8 cellular contexts compared by ENCODE assay signal in the genomic region with DNA sequence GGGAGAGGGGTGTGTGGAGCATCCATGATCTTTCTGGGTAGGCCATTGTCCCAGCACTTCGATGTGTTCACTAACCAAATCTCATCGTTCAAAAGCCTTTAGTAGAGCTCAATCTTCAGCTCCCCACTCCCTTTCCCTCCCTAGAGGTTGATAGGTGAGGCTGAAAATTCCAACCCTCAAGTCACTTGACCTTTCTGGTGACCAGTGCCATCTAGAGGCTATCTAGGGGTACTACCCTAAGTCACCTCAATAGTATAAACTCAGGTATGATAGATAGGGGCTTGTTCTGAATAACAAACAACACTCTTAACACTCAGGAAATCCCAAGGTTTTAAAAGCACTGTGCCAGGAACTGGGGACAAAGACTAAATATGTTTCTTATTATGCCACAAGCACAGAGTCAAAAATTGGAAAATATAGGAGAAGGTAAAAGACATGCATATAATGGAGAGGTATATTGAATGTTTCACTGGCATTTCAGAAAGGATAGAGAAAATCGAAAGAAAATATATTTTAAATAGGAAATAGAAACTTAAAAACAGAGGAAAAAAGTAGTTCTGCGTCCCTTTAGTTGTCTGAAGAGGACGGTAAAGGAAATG. TPM values are rescaled to one million over a fixed set of nuclear protein-coding genes. Genes with fewer than 3 reads are reported as not detected.
A peak's percentile ranks its signal among the peaks of the same experiment; 100 is the strongest.
DNase-seq lines count a peak whose midpoint lies in the region; FAIRE-seq lines count a peak whose summit lies in the region.

No MANE protein-coding gene starts in this region.

- DNase-seq in NCI-H524 (lab: John Stamatoyannopoulos, UW): peak; percentile 43 to 81
- no peak for DNase-seq in NCI-H524 treated with DMSO at 0.1 percent for 48 hours (lab: John Stamatoyannopoulos, UW)
- DNase-seq in HCEC 1CT: peak; percentile 27
- DNase-seq in NCI-H460 (ENCODE audit: extremely low read depth, low read depth): peak; percentile 34
- DNase-seq in kidney tubule cell (ENCODE audit: low spot score): peak; percentile 52
- no peak for DNase-seq in NK-92 treated with Interleukin-12 subunit alpha and Interleukin-12 subunit beta, amount 100 ng/mL, for 24 hours (lab: John Stamatoyannopoulos, UW)
- DNase-seq in HTR-8/SVneo (ENCODE audit: insufficient read length, low spot score): no peak

- peaks cover 1% of the 10 kb centered on the region for H3K36me3 Mint-ChIP-seq in activated naive CD4-positive, alpha-beta T cell treated with anti-CD3 and anti-CD28 coated beads, Interleukin-2, amount 50 U/mL, for 24 hours

- no peak for FAIRE-seq in HTR-8/SVneo (lab: Jason Lieb, UNC)

- H3K27me3 Mint-ChIP-seq in activated naive CD4-positive, alpha-beta T cell treated with anti-CD3 and anti-CD28 coated beads, Interleukin-2, amount 50 U/mL, for 24 hours: peaks cover 2% of the 10 kb centered on the region

- H3K4me1 Mint-ChIP-seq in activated naive CD4-positive, alpha-beta T cell treated with anti-CD3 and anti-CD28 coated beads, Interleukin-2, amount 50 U/mL, for 24 hours: peaks cover 7% of the 10 kb centered on the region

- H3K9me3 Mint-ChIP-seq in activated naive CD4-positive, alpha-beta T cell treated with anti-CD3 and anti-CD28 coated beads, Interleukin-2, amount 50 U/mL, for 24 hours: no peaks in the 10 kb centered on the region

- H3K27ac Mint-ChIP-seq in activated naive CD4-positive, alpha-beta T cell treated with anti-CD3 and anti-CD28 coated beads, Interleukin-2, amount 50 U/mL, for 24 hours: peak overlapping the region; percentile 33

- H3K4me3 Mint-ChIP-seq in activated naive CD4-positive, alpha-beta T cell treated with anti-CD3 and anti-CD28 coated beads, Interleukin-2, amount 50 U/mL, for 24 hours: no peak overlapping the region

RNA-seq across cellular contexts. Expression of a gene that starts 42.9 kb away (rescaled TPM):
- total RNA-seq in NCI-H460 (2014; rRNA removed; shearing (Covaris generic)): not detected in 2 replicates
- not detected in 2 replicates for polyA plus RNA-seq in NCI-H460 (2014; cell fraction: nucleus; rRNA removed)

Comparison
In these comparisons a context has a peak if more than half of its experiments do, and no peak if none do; other contexts are left out.
1. DNase-seq: peak in NCI-H524 (2 of 2), HCEC 1CT (single experiment), NCI-H460 (single experiment) and kidney tubule cell (single experiment); none in NCI-H524 treated with DMSO at 0.1 percent for 48 hours (single experiment), NK-92 treated with Interleukin-12 subunit alpha and Interleukin-12 subunit beta, amount 100 ng/mL, for 24 hours (single experiment) and HTR-8/SVneo (single experiment).